Comparison of ENCODE assay signal across 24 cellular contexts in genomic region chr16:23014592-23014991, GRCh38.
DNase-seq lines count a peak whose midpoint lies in the region; ATAC-seq, FAIRE-seq and TF ChIP-seq lines count a peak whose summit lies in the region.
"Had no signal": no experiment of that assay in that cellular context is flagged by ENCODE, and none has a peak within 500 bp of the region (broad histone marks: within the 10 kb centered on the region; RNA-seq: fewer than 3 reads in every experiment).

No MANE protein-coding gene starts in this region.

- no peaks in the 10 kb centered on the region for H3K79me1 ChIP-seq in IMR-90 (ENCODE audit: low read depth in 1 of 2, low read length in 2 of 2)

- H3K27ac ChIP-seq in IMR-90 (ENCODE audit: insufficient read depth, low read length) (no peak overlapping the region), keratinocyte (ENCODE audit: control insufficient read depth, insufficient read depth, low read length) (no peak overlapping the region), heart right ventricle (no peak overlapping the region)
- H3K27ac ChIP-seq: BLaER1 treated with 17β-estradiol and CSF1 and Interleukin-3, amounts not matched to agents 10 nM and 100 nM; body of pancreas; left ventricle myocardium inferior; SJCRH30; thoracic aorta had no signal

- no peaks in the 10 kb centered on the region for H3K36me3 Mint-ChIP-seq in activated CD4-positive, alpha-beta T cell treated with anti-CD3 and anti-CD28 coated beads for 36 hours (ENCODE audit: low read depth)
- H3K36me3 Mint-ChIP-seq in activated CD4-positive, alpha-beta T cell treated with anti-CD3 and anti-CD28 coated beads, Interleukin-2, amount 10 ng/mL, durations not matched to agents 24 days and 14 days (ENCODE audit: low read depth), result no peaks in the 10 kb centered on the region
- H3K36me3 Mint-ChIP-seq: activated naive CD8-positive, alpha-beta T cell treated with anti-CD3 and anti-CD28 coated beads for 36 hours; stimulated activated effector memory CD8-positive, alpha-beta T cell treated with anti-CD3 and anti-CD28 coated beads, Interleukin-12 subunit alpha, Interleukin-12 subunit beta, amount 100 ng/mL, for 72 hours had no signal

- no peaks in the 10 kb centered on the region for H3K79me2 ChIP-seq in keratinocyte (ENCODE audit: control insufficient read depth, insufficient read depth, low read length)

- H3K4me1 ChIP-seq in IMR-90 (ENCODE audit: control insufficient read depth, insufficient read depth, low read length), result no peaks in the 10 kb centered on the region
- H3K4me1 ChIP-seq in keratinocyte (ENCODE audit: control insufficient read depth, extremely low read depth, insufficient read depth, low read length), result no peaks in the 10 kb centered on the region
- no peaks in the 10 kb centered on the region for H3K4me1 ChIP-seq in heart right ventricle
- H3K4me1 ChIP-seq: body of pancreas, left ventricle myocardium inferior, SJCRH30 had no signal

- H3K36me3 ChIP-seq in IMR-90 (ENCODE audit: control insufficient read depth, insufficient read depth, low read length) (no peaks in the 10 kb centered on the region), keratinocyte (ENCODE audit: control insufficient read depth in 2 of 2, extremely low read depth in 1 of 2, insufficient read depth in 2 of 2, low read length in 2 of 2) (no peaks in the 10 kb centered on the region), heart right ventricle (no peaks in the 10 kb centered on the region)
- H3K36me3 ChIP-seq: BLaER1 treated with 17β-estradiol and CSF1 and Interleukin-3, amounts not matched to agents 10 nM and 100 nM; left ventricle myocardium inferior; SJCRH30; thoracic aorta had no signal

- peak; percentile 39 for FAIRE-seq in keratinocyte (lab: Jason Lieb, UNC)
- FAIRE-seq: D721Med had no signal

- H4K20me1 ChIP-seq in IMR-90 (ENCODE audit: insufficient read depth, low read length) (no peaks in the 10 kb centered on the region), keratinocyte (ENCODE audit: control insufficient read depth, extremely low read depth, insufficient read depth, low read length) (no peaks in the 10 kb centered on the region)
- H4K20me1 ChIP-seq: BLaER1 treated with 17β-estradiol and CSF1 and Interleukin-3, amounts not matched to agents 10 nM and 100 nM had no signal

- H3K23ac ChIP-seq in IMR-90 (ENCODE audit: low read depth, low read length), result no peak overlapping the region

- H3K4me3 ChIP-seq in IMR-90 (ENCODE audit: insufficient read depth, low read depth, low read length) (no peak overlapping the region), keratinocyte (ENCODE audit: control insufficient read depth in 2 of 3, extremely low read depth in 1 of 3, insufficient read depth in 2 of 3, low read depth in 1 of 3, low read length in 3 of 3) (no peak overlapping the region), heart right ventricle (no peak overlapping the region)
- H3K4me3 ChIP-seq: BLaER1 treated with 17β-estradiol and CSF1 and Interleukin-3, amounts not matched to agents 10 nM and 100 nM; body of pancreas; left ventricle myocardium inferior; mucosa of descending colon; SJCRH30; thoracic aorta had no signal

- no peak overlapping the region for H3K56ac ChIP-seq in IMR-90 (ENCODE audit: extremely low read depth, insufficient read depth, low read length)

- no peak overlapping the region for H3K14ac ChIP-seq in IMR-90 (replicated peaks; ENCODE audit: low read depth, low read length)

- intact Hi-C loops in activated CD4-positive, alpha-beta T cell treated with anti-CD3 and anti-CD28 coated beads for 36 hours (cut with DNase I, micrococcal nuclease), result no loop called here
- intact Hi-C loops in activated CD4-positive, alpha-beta T cell treated with anti-CD3 and anti-CD28 coated beads, Interleukin-2, amount 10 ng/mL, durations not matched to agents 24 days and 14 days (cut with micrococcal nuclease), result no loop called here
- intact Hi-C loops in IMR-90 (cut with micrococcal nuclease) (no loop called here), heart right ventricle (cut with DNase I) (loop anchor here in 1 of 10 donors (10.0 kb wide), 1 partner anchor 620 kb away; no protein-coding TSS in a partner anchor)

- no peak overlapping the region for H2AK9ac ChIP-seq in IMR-90 (replicated peaks; ENCODE audit: low read depth, low read length, poor library complexity)

- WGBS in IMR-90 (ENCODE audit: extremely low coverage in 2 of 2, insufficient read length in 1 of 2), 2 experiments, result no CpG with 5 or more reads among the region's 2 CpGs
- WGBS in heart right ventricle, 2 donors, result 50 to 52% methylated on average over 2 of the region's 2 CpGs

- H2AK5ac ChIP-seq in IMR-90 (ENCODE audit: low read depth, low read length), result no peak overlapping the region

- H4K91ac ChIP-seq in IMR-90 (ENCODE audit: insufficient read depth, low read depth, low read length), result no peak overlapping the region

- no peak overlapping the region for H3K27ac Mint-ChIP-seq in activated CD4-positive, alpha-beta T cell treated with anti-CD3 and anti-CD28 coated beads for 36 hours
- no peak overlapping the region for H3K27ac Mint-ChIP-seq in activated CD4-positive, alpha-beta T cell treated with anti-CD3 and anti-CD28 coated beads, Interleukin-2, amount 10 ng/mL, durations not matched to agents 24 days and 14 days
- H3K27ac Mint-ChIP-seq: activated naive CD8-positive, alpha-beta T cell treated with anti-CD3 and anti-CD28 coated beads for 36 hours; effector memory CD8-positive, alpha-beta T cell; stimulated activated effector memory CD8-positive, alpha-beta T cell treated with anti-CD3 and anti-CD28 coated beads, Interleukin-12 subunit alpha, Interleukin-12 subunit beta, amount 100 ng/mL, for 72 hours; T-helper 17 cell had no signal

- no peak overlapping the region for H3K4me2 ChIP-seq in IMR-90 (ENCODE audit: low read depth, low read length)
- H3K4me2 ChIP-seq in keratinocyte (ENCODE audit: control insufficient read depth, extremely low read depth, insufficient read depth, low read depth, low read length), result no peak overlapping the region

- H3K9me3 Mint-ChIP-seq in activated CD4-positive, alpha-beta T cell treated with anti-CD3 and anti-CD28 coated beads for 36 hours (ENCODE audit: low read depth), result no peaks in the 10 kb centered on the region
- H3K9me3 Mint-ChIP-seq in activated CD4-positive, alpha-beta T cell treated with anti-CD3 and anti-CD28 coated beads, Interleukin-2, amount 10 ng/mL, durations not matched to agents 24 days and 14 days, result no peaks in the 10 kb centered on the region
- H3K9me3 Mint-ChIP-seq: activated naive CD8-positive, alpha-beta T cell treated with anti-CD3 and anti-CD28 coated beads for 36 hours; effector memory CD8-positive, alpha-beta T cell; neural crest cell; stimulated activated effector memory CD8-positive, alpha-beta T cell treated with anti-CD3 and anti-CD28 coated beads, Interleukin-12 subunit alpha, Interleukin-12 subunit beta, amount 100 ng/mL, for 72 hours had no signal

- H4K5ac ChIP-seq in IMR-90 (ENCODE audit: low read depth, low read length), result no peak overlapping the region

- CTCF ChIA-PET in activated CD4-positive, alpha-beta T cell treated with anti-CD3 and anti-CD28 coated beads for 36 hours (lab: Charles Lee), result no interaction called here
- CTCF ChIA-PET in IMR-90 (lab: Yijun Ruan, JAX), result no interaction called here

- no peaks in the 10 kb centered on the region for H3K4me1 Mint-ChIP-seq in activated CD4-positive, alpha-beta T cell treated with anti-CD3 and anti-CD28 coated beads for 36 hours
- H3K4me1 Mint-ChIP-seq in activated CD4-positive, alpha-beta T cell treated with anti-CD3 and anti-CD28 coated beads, Interleukin-2, amount 10 ng/mL, durations not matched to agents 24 days and 14 days, result peaks cover 3% of the 10 kb centered on the region
- H3K4me1 Mint-ChIP-seq: neural crest cell; stimulated activated effector memory CD8-positive, alpha-beta T cell treated with anti-CD3 and anti-CD28 coated beads, Interleukin-12 subunit alpha, Interleukin-12 subunit beta, amount 100 ng/mL, for 72 hours; T-helper 17 cell had no signal

- H2BK20ac ChIP-seq in IMR-90 (ENCODE audit: low read depth, low read length), result no peak overlapping the region

- no peaks in the 10 kb centered on the region for H3K9me1 ChIP-seq in IMR-90 (ENCODE audit: insufficient read depth, low read length)
- H3K9me1 ChIP-seq in keratinocyte (ENCODE audit: control insufficient read depth, extremely low read depth, insufficient read depth, low read length), result no peaks in the 10 kb centered on the region

- no peak overlapping the region for H2BK5ac ChIP-seq in IMR-90 (ENCODE audit: low read depth, low read length, poor library complexity, severe bottlenecking)

- in situ Hi-C loops in IMR-90 (cut with MboI; ENCODE audit: low sequenced_read_pairs), result no loop called here

- peak; percentile 9 for DNase-seq in activated CD4-positive, alpha-beta T cell treated with anti-CD3 and anti-CD28 coated beads for 36 hours
- DNase-seq in activated CD4-positive, alpha-beta T cell treated with anti-CD3 and anti-CD28 coated beads, Interleukin-2, amount 10 ng/mL, durations not matched to agents 24 days and 14 days, result no peak
- peak; percentile 2 for DNase-seq in IMR-90
- DNase-seq in RKO (ENCODE audit: low spot score), result peak; percentile 12
- no peak for DNase-seq in keratinocyte (ENCODE audit: low read depth, low spot score)
- no peak for DNase-seq in heart right ventricle
- DNase-seq in NCI-H2196 treated with DMSO at 0.1 percent for 48 hours (lab: John Stamatoyannopoulos, UW; ENCODE audit: unreplicated experiment), result no peak
- DNase-seq: activated naive CD8-positive, alpha-beta T cell treated with anti-CD3 and anti-CD28 coated beads for 36 hours; body of pancreas; effector memory CD8-positive, alpha-beta T cell; KG1; left ventricle myocardium inferior; mucosa of descending colon; NCI-H1417; NCI-H524 treated with DMSO at 0.1 percent for 48 hours; SJCRH30; T-helper 17 cell had no signal

- H3K9me3 ChIP-seq in IMR-90 (ENCODE audit: control insufficient read depth, insufficient read depth, low read length) (no peaks in the 10 kb centered on the region), keratinocyte (ENCODE audit: control insufficient read depth, low read depth, low read length) (no peaks in the 10 kb centered on the region), heart right ventricle (no peaks in the 10 kb centered on the region)
- H3K9me3 ChIP-seq: BLaER1 treated with 17β-estradiol and CSF1 and Interleukin-3, amounts not matched to agents 10 nM and 100 nM; body of pancreas; left ventricle myocardium inferior; mucosa of descending colon; SJCRH30; thoracic aorta had no signal

- no peak for TF ChIP-seq POLR2A in IMR-90 (IDR thresholded peaks at IDR 0.05; ENCODE audit: low read depth, low read length)

- no TSS peak for BruUV-seq in IMR-90 (replicated peaks; lab: Mats Ljungman, UMichigan)

- POLR2A ChIA-PET in activated CD4-positive, alpha-beta T cell treated with anti-CD3 and anti-CD28 coated beads for 36 hours (lab: Charles Lee), result no interaction called here
- POLR2A ChIA-PET in IMR-90 (lab: Charles Lee; ENCODE audit: unreplicated experiment), result no interaction called here

- no peak overlapping the region for H2BK15ac ChIP-seq in IMR-90 (ENCODE audit: low read depth, low read length)

- peaks cover 3% of the 10 kb centered on the region for H3K27me3 Mint-ChIP-seq in activated CD4-positive, alpha-beta T cell treated with anti-CD3 and anti-CD28 coated beads for 36 hours
- peaks cover 3% of the 10 kb centered on the region for H3K27me3 Mint-ChIP-seq in activated CD4-positive, alpha-beta T cell treated with anti-CD3 and anti-CD28 coated beads, Interleukin-2, amount 10 ng/mL, durations not matched to agents 24 days and 14 days

- H3K4ac ChIP-seq in IMR-90 (ENCODE audit: low read depth, low read length), result no peak overlapping the region

- TF ChIP-seq CTCF in IMR-90 (conservative IDR thresholded peaks at IDR 0.05; ENCODE audit: low read depth, low read length) (no peak), keratinocyte (optimal IDR thresholded peaks at IDR 0.05 in 1 of 3, IDR thresholded peaks at IDR 0.05 in 1 of 3, conservative IDR thresholded peaks at IDR 0.05 in 1 of 3; ENCODE audit: extremely low read depth in 1 of 3, insufficient read depth in 2 of 3, low read length in 3 of 3) (no peak), heart right ventricle (IDR thresholded peaks at IDR 0.05) (no peak)

- no peak overlapping the region for H3K4me3 Mint-ChIP-seq in activated CD4-positive, alpha-beta T cell treated with anti-CD3 and anti-CD28 coated beads for 36 hours
- no peak overlapping the region for H3K4me3 Mint-ChIP-seq in activated CD4-positive, alpha-beta T cell treated with anti-CD3 and anti-CD28 coated beads, Interleukin-2, amount 10 ng/mL, durations not matched to agents 24 days and 14 days
- H3K4me3 Mint-ChIP-seq: activated naive CD8-positive, alpha-beta T cell treated with anti-CD3 and anti-CD28 coated beads for 36 hours; effector memory CD8-positive, alpha-beta T cell; neural crest cell; stimulated activated effector memory CD8-positive, alpha-beta T cell treated with anti-CD3 and anti-CD28 coated beads, Interleukin-12 subunit alpha, Interleukin-12 subunit beta, amount 100 ng/mL, for 72 hours; T-helper 17 cell had no signal

- H2AFZ ChIP-seq in IMR-90 (replicated peaks; ENCODE audit: low read length, poor library complexity) (no peak overlapping the region), keratinocyte (ENCODE audit: control insufficient read depth, low read length) (no peak overlapping the region)

- TF ChIP-seq RAD21 in IMR-90 (IDR thresholded peaks at IDR 0.05; ENCODE audit: low read length), result no peak

- H3K27me3 ChIP-seq in IMR-90 (ENCODE audit: control insufficient read depth, insufficient read depth, low read length) (no peaks in the 10 kb centered on the region), keratinocyte (ENCODE audit: control insufficient read depth, extremely low read depth, insufficient read depth, low read length) (peaks cover 3% of the 10 kb centered on the region), heart right ventricle (peaks cover 0 to 17% (median 10%) of the 10 kb centered on the region in 7 donors)
- H3K27me3 ChIP-seq: BLaER1 treated with 17β-estradiol and CSF1 and Interleukin-3, amounts not matched to agents 10 nM and 100 nM; body of pancreas; SJCRH30 had no signal

- H2BK120ac ChIP-seq in IMR-90 (ENCODE audit: low read depth, low read length), result no peak overlapping the region

- dilution Hi-C loops in IMR-90 (cut with HindIII; ENCODE audit: low sequenced_read_pairs, unreplicated experiment), result no loop called here
- dilution Hi-C loops in keratinocyte (cut with MboI; ENCODE audit: extremely low pct_ligation_motif_present, low sequenced_read_pairs), result no loop called here

- H3K18ac ChIP-seq in IMR-90 (ENCODE audit: low read depth, low read length), result no peak overlapping the region

- no peak overlapping the region for H4K8ac ChIP-seq in IMR-90 (ENCODE audit: low read depth in 2 of 2, low read length in 2 of 2)

- H3K9ac ChIP-seq in IMR-90 (ENCODE audit: low read depth, low read length) (no peak overlapping the region), keratinocyte (ENCODE audit: control insufficient read depth, extremely low read depth, insufficient read depth, low read length) (no peak overlapping the region)
- H3K9ac ChIP-seq: BLaER1 treated with 17β-estradiol and CSF1 and Interleukin-3, amounts not matched to agents 10 nM and 100 nM had no signal

- peak; percentile 61 for ATAC-seq in activated CD4-positive, alpha-beta T cell treated with anti-CD3 and anti-CD28 coated beads for 36 hours
- ATAC-seq in IMR-90 (ENCODE audit: low read depth) (no peak), heart right ventricle (no peak), GM21529 (IDR thresholded peaks at IDR 0.05; ENCODE audit: unreplicated experiment) (no peak)
- ATAC-seq: activated CD4-positive, CD25-positive, alpha-beta regulatory T cell treated with anti-CD3 and anti-CD28 coated beads, Interleukin-2, amount 50 U/mL, for 24 hours; body of pancreas; effector memory CD8-positive, alpha-beta T cell; mucosa of descending colon; stimulated activated effector memory CD8-positive, alpha-beta T cell treated with anti-CD3 and anti-CD28 coated beads, Interleukin-12 subunit alpha, Interleukin-12 subunit beta, amount 100 ng/mL, for 72 hours; T-helper 17 cell had no signal

Comparison
In these comparisons a context has a peak if more than half of its experiments do, and no peak if none do; other contexts are left out.
1. DNase-seq: peak in activated CD4-positive, alpha-beta T cell treated with anti-CD3 and anti-CD28 coated beads for 36 hours (single experiment), IMR-90 (single experiment) and RKO (single experiment); none in activated CD4-positive, alpha-beta T cell treated with anti-CD3 and anti-CD28 coated beads, Interleukin-2, amount 10 ng/mL, durations not matched to agents 24 days and 14 days (single experiment), keratinocyte (single experiment), heart right ventricle (0 of 2) and NCI-H2196 treated with DMSO at 0.1 percent for 48 hours (single experiment).